In genomic region chr16:89847930-89848297, GRCh38 we compare ENCODE assay signal across 18 cellular contexts. TPM values are rescaled to one million over a fixed set of nuclear protein-coding genes. Genes with fewer than 3 reads are reported as not detected.
A peak's percentile ranks its signal among the peaks of the same experiment; 100 is the strongest.
DNase-seq lines count a peak whose midpoint lies in the region; ATAC-seq and TF ChIP-seq lines count a peak whose summit lies in the region.
"Had no signal": no experiment of that assay in that cellular context is flagged by ENCODE, and none has a peak within 500 bp of the region (broad histone marks: within the 10 kb centered on the region; RNA-seq: fewer than 3 reads in every experiment).

No MANE protein-coding gene starts in this region.

- H3K9ac ChIP-seq in duodenal mucosa (ENCODE audit: low read depth in 1 of 2, low read length in 2 of 2) (peak overlapping the region; percentile 51 to 66), neuronal stem cell (ENCODE audit: low read depth, low read length, poor library complexity) (no peak overlapping the region)
- H3K9ac ChIP-seq: SK-N-SH had no signal

- no peak for TF ChIP-seq CTCF in heart right ventricle (IDR thresholded peaks at IDR 0.05)
- TF ChIP-seq CTCF in HEK293 (tag by site-specific recombination; IDR thresholded peaks at IDR 0.05) = no peak

- H4K91ac ChIP-seq in neuronal stem cell (ENCODE audit: low read depth, low read length, poor library complexity) = no peak overlapping the region

- intact Hi-C loops in heart right ventricle (cut with DNase I) = no loop called here
- intact Hi-C loops in cardiac septum (cut with DNase I) = no loop called here

- POLR2A ChIA-PET in HEK293 (lab: Yijun Ruan, JAX) = interaction anchor here (1.0 to 1.8 kb wide), 2 partner anchors 12 to 26 kb away, joined by 5 to 6 read pairs; partner anchors contain the start of gene TCF25

- H3K27ac ChIP-seq in heart right ventricle (no peak overlapping the region), HEK293 (ENCODE audit: extremely low read depth, low read depth, low read length) (no peak overlapping the region; the same call in 1 of the 2 replicates), duodenal mucosa (ENCODE audit: low read depth, low read length) (no peak overlapping the region), neuronal stem cell (replicated peaks; ENCODE audit: low read length) (no peak overlapping the region)
- H3K27ac ChIP-seq: A549 had no signal

- ATAC-seq in heart right ventricle = peak in 7 of 8 donors; percentile 18 to 75 (median 64)
- ATAC-seq: A549, GM23338, PC-3 had no signal

- DNase-seq in heart right ventricle (no peak), cardiac septum (ENCODE audit: low spot score) (no peak), neuronal stem cell (ENCODE audit: low spot score) (no peak), NCI-H1930 (lab: John Stamatoyannopoulos, UW) (no peak), COLO829 (ENCODE audit: low spot score) (no peak)
- DNase-seq in activated CD4-positive, alpha-beta T cell treated with anti-CD3 and anti-CD28 coated beads, Interleukin-2, amount 50 U/mL, for 1 hour = no peak
- DNase-seq: DND-41, GDM1, MG63, NCI-H187 treated with DMSO at 0.1 percent for 48 hours, NCI-H226, NCI-H526 treated with DMSO at 0.1 percent for 48 hours, PC-3, SK-N-SH had no signal

- no peaks in the 10 kb centered on the region for H3K9me3 ChIP-seq in heart right ventricle
- H3K9me3 ChIP-seq in HEK293 (ENCODE audit: control insufficient read depth, insufficient read depth, low read depth, low read length) = no peaks in the 10 kb centered on the region
- H3K9me3 ChIP-seq in duodenal mucosa (ENCODE audit: control insufficient read depth in 1 of 2, low read length in 2 of 2) = no peaks in the 10 kb centered on the region
- H3K9me3 ChIP-seq in neuronal stem cell (replicated peaks in 1 of 2; ENCODE audit: control insufficient read depth in 2 of 2, insufficient read depth in 1 of 2, low read depth in 1 of 2, low read length in 2 of 2) = no peaks in the 10 kb centered on the region
- H3K9me3 ChIP-seq: A549, MG63, SK-N-SH had no signal

- WGBS in heart right ventricle, 2 donors = 49 to 53% methylated on average over 14 of the region's 14 CpGs
- no CpG with 5 or more reads among the region's 14 CpGs for WGBS in neuronal stem cell (ENCODE audit: extremely low coverage in 2 of 2, insufficient read length in 2 of 2, insufficient replicate concordance in 1 of 2), 2 donors

- peak overlapping the region; percentile 85 for H3K23ac ChIP-seq in neuronal stem cell (ENCODE audit: low read depth, low read length, poor library complexity)

- H3K4me3 ChIP-seq in heart right ventricle = no peak overlapping the region
- no peak overlapping the region for H3K4me3 ChIP-seq in HEK293 (ENCODE audit: low read depth, low read length)
- peak overlapping the region in 1 of 2 donors; percentile 10 for H3K4me3 ChIP-seq in duodenal mucosa (ENCODE audit: low read depth in 1 of 2, low read length in 2 of 2)
- H3K4me3 ChIP-seq in neuronal stem cell (ENCODE audit: low read length in 2 of 2) = no peak overlapping the region
- H3K4me3 ChIP-seq: A549, GM23338, MG63 had no signal

- no peak overlapping the region for H2BK5ac ChIP-seq in neuronal stem cell (ENCODE audit: low read length)

- no peak overlapping the region for H3K14ac ChIP-seq in neuronal stem cell (ENCODE audit: low read length)

- H2BK12ac ChIP-seq in neuronal stem cell (ENCODE audit: low read length) = peak overlapping the region; percentile 84

- H3K79me1 ChIP-seq in neuronal stem cell (ENCODE audit: low read depth, low read length) = peaks cover 2% of the 10 kb centered on the region

- no peak overlapping the region for H2BK15ac ChIP-seq in neuronal stem cell (ENCODE audit: low read length)

- H3K4me2 ChIP-seq in neuronal stem cell (ENCODE audit: insufficient read depth, low read length, poor library complexity, severe bottlenecking) = no peak overlapping the region
- H3K4me2 ChIP-seq: A549, GM23338, SK-N-SH had no signal

- no peak overlapping the region for H2BK120ac ChIP-seq in neuronal stem cell (ENCODE audit: low read depth, low read length)

- CTCF ChIA-PET in HEK293 (lab: Yijun Ruan, JAX) = interaction anchor here (1.3 to 1.7 kb wide), 2 partner anchors 12 to 148 kb away, joined by 3 to 7 read pairs; no protein-coding TSS in a partner anchor

- peak overlapping the region; percentile 48 for H3K18ac ChIP-seq in neuronal stem cell (ENCODE audit: low read length)

- H3K4me1 ChIP-seq in heart right ventricle = peaks cover 0 to 21% (median 9%) of the 10 kb centered on the region in 9 donors
- H3K4me1 ChIP-seq in HEK293 (ENCODE audit: control insufficient read depth, insufficient read depth, low read length) = peaks cover 16% of the 10 kb centered on the region
- peaks cover 15 to 18% of the 10 kb centered on the region in 2 donors for H3K4me1 ChIP-seq in duodenal mucosa (ENCODE audit: control insufficient read depth in 1 of 2, insufficient read depth in 2 of 2, low read length in 2 of 2)
- H3K4me1 ChIP-seq in neuronal stem cell (ENCODE audit: control insufficient read depth in 2 of 2, insufficient read depth in 1 of 2, low read depth in 1 of 2, low read length in 2 of 2) = peaks cover 0 to 2% of the 10 kb centered on the region in 2 donors
- H3K4me1 ChIP-seq: A549 had no signal

- H4K8ac ChIP-seq in neuronal stem cell (ENCODE audit: low read depth, low read length) = peak overlapping the region; percentile 43

- H2AFZ ChIP-seq in neuronal stem cell (ENCODE audit: low read length) = no peak overlapping the region
- H2AFZ ChIP-seq: GM23338 had no signal

- H3K36me3 ChIP-seq in heart right ventricle (no peaks in the 10 kb centered on the region), HEK293 (ENCODE audit: control insufficient read depth in 2 of 2, insufficient read depth in 1 of 2, low read length in 2 of 2) (peaks cover 0 to 10% of the 10 kb centered on the region in 2 experiments; a peak in 1 of 3 replicates), duodenal mucosa (ENCODE audit: control insufficient read depth in 1 of 2, insufficient read depth in 2 of 2, low read length in 2 of 2) (peaks cover 3 to 5% of the 10 kb centered on the region in 2 donors), neuronal stem cell (replicated peaks in 1 of 2; ENCODE audit: control insufficient read depth in 2 of 2, insufficient read depth in 2 of 2, low read length in 2 of 2) (peaks cover 0 to 23% of the 10 kb centered on the region in 2 donors)
- H3K36me3 ChIP-seq: MG63 had no signal

- no peak overlapping the region for H2AK5ac ChIP-seq in neuronal stem cell (ENCODE audit: low read depth, low read length)

- H3K27me3 ChIP-seq in heart right ventricle (peaks cover 0 to 6% (median 0%) of the 10 kb centered on the region in 7 donors), duodenal mucosa (ENCODE audit: control insufficient read depth in 1 of 2, insufficient read depth in 2 of 2, low read length in 2 of 2) (no peaks in the 10 kb centered on the region), neuronal stem cell (ENCODE audit: control insufficient read depth in 3 of 3, insufficient read depth in 3 of 3, low read depth in 1 of 3, low read length in 3 of 3) (no peaks in the 10 kb centered on the region)
- H3K27me3 ChIP-seq: MG63 had no signal

- no peak overlapping the region for H3K4ac ChIP-seq in neuronal stem cell (ENCODE audit: low read length)

TF ChIP-seq in HEK293, 187 proteins besides CTCF, POLR2A, EP300 and RAD21:
- peak; percentile 95 for TF ChIP-seq ZNF341 (tag by site-specific recombination; IDR thresholded peaks at IDR 0.05; ENCODE audit: low read depth)
- TF ChIP-seq KLF1 (tag by site-specific recombination; IDR thresholded peaks at IDR 0.05) = peak; percentile 48; the same call in 1 of the 2 replicates
- TF ChIP-seq TSHZ1 (tag by site-specific recombination; IDR thresholded peaks at IDR 0.05; ENCODE audit: borderline replicate concordance) = no peak
- 0 out of 2 replicates have a peak, but pooled peaks have one; percentile 2 for TF ChIP-seq KLF16 (tag by site-specific recombination; IDR thresholded peaks at IDR 0.05)

RNA-seq across cellular contexts. Expression of gene SPIRE2, which starts 19.6 kb away (rescaled TPM):
- total RNA-seq in heart right ventricle = 1 to 10 TPM in 6 of 10 donors, under 1 TPM in 4; 0.46 to 1.9 (median 1.2) TPM
- polyA plus RNA-seq in heart right ventricle = 1 to 10 TPM in 1 of 2 donors, under 1 TPM in 1; 0.52 to 1.5 TPM
- 0.92 TPM for total RNA-seq in cardiac septum
- 7.0 TPM for polyA plus RNA-seq in neuronal stem cell (2013, experiment 1 of 2)
- polyA plus RNA-seq in neuronal stem cell (2013, experiment 2 of 2) = 7.0 TPM

RNA-seq across cellular contexts. Expression of gene TCF25, which starts 25.5 kb away (rescaled TPM):
- 100 to 1,000 TPM in 3 of 10 donors, 10 to 100 TPM in 7; 77.5 to 112 (median 94.8) TPM for total RNA-seq in heart right ventricle
- 100 to 1,000 TPM in 1 of 2 donors, 10 to 100 TPM in 1; 88.3 to 101 TPM for polyA plus RNA-seq in heart right ventricle
- 106 TPM for total RNA-seq in cardiac septum
- 136 TPM for polyA plus RNA-seq in neuronal stem cell (2013, experiment 1 of 2)
- 136 TPM for polyA plus RNA-seq in neuronal stem cell (2013, experiment 2 of 2)

RNA-seq across cellular contexts. Expression of gene FANCA, which starts 31.5 kb away (rescaled TPM):
- 100 to 1,000 TPM in 1 of 10 donors, 1 to 10 TPM in 9; 1.0 to 101 (median 2.0) TPM for total RNA-seq in heart right ventricle
- polyA plus RNA-seq in heart right ventricle = 1 to 10 TPM; 2.8 to 4.0 TPM
- total RNA-seq in cardiac septum = 1.0 TPM
- polyA plus RNA-seq in neuronal stem cell (2013, experiment 1 of 2) = 18.4 TPM
- polyA plus RNA-seq in neuronal stem cell (2013, experiment 2 of 2) = 21.0 TPM
